Comparison of ENCODE assay signal across 11 cellular contexts in the genomic region with DNA sequence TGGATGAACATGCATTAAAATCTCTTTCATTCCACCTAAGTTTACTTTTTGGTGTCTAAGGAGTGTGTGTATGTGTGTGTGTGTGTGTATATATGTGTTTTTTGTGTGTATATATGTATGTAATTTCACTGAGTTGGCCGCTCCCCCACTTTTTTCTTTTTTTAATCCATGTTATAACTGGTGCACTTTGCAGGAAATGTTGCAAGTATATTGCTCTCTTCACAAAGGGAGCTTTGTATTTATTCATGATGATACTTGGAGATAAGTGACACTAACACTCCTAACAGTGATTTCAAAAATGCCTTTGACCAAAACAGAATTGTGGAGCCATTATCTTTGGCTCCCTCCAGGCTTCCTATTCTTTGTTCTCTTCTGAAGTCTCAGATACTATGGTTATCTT.
DNase-seq lines count a peak whose midpoint lies in the region; ATAC-seq and TF ChIP-seq lines count a peak whose summit lies in the region.
"Had no signal": no experiment of that assay in that cellular context is flagged by ENCODE, and none has a peak within 500 bp of the region (broad histone marks: within the 10 kb centered on the region; RNA-seq: fewer than 3 reads in every experiment).

No MANE protein-coding gene starts in this region.

- H3K9me2 ChIP-seq in PC-3 (replicated peaks; ENCODE audit: low read length): no peaks in the 10 kb centered on the region

- H3K9me3 Mint-ChIP-seq in CD8-positive, alpha-beta memory T cell: no peaks in the 10 kb centered on the region
- H3K9me3 Mint-ChIP-seq in endodermal cell (no peaks in the 10 kb centered on the region), neural crest cell (no peaks in the 10 kb centered on the region)

- WGBS in endodermal cell (ENCODE audit: insufficient coverage in 1 of 2, insufficient read length in 1 of 2), 2 experiments: 83% methylated on average over 1 of the region's 1 CpG; no CpG with 5 or more reads in 1 of the 2 experiments

- intact Hi-C loops in PC-3 (cut with micrococcal nuclease): no loop called here

- peaks cover 88% of the 10 kb centered on the region for H3K79me2 ChIP-seq in PC-3 (ENCODE audit: low read length)

- ATAC-seq in PC-3: no peak
- ATAC-seq in GM21529 (IDR thresholded peaks at IDR 0.05; ENCODE audit: unreplicated experiment): no peak
- ATAC-seq: activated CD8-positive, alpha-beta T cell treated with anti-CD3 and anti-CD28 coated beads, Interleukin-2, amount 10 ng/mL, durations not matched to agents 7 days and 5 days had no signal

- BruUV-seq in PC-3 (replicated peaks; lab: Mats Ljungman, UMichigan): no TSS peak

- H3K4me2 ChIP-seq in PC-3 (ENCODE audit: low read length): no peak overlapping the region

- TF ChIP-seq CTCF in PC-3 (conservative IDR thresholded peaks at IDR 0.05; ENCODE audit: low read depth, low read length) (no peak), endodermal cell (conservative IDR thresholded peaks at IDR 0.05) (no peak), neural crest cell (conservative IDR thresholded peaks at IDR 0.05) (no peak), GM20000 (IDR thresholded peaks at IDR 0.05; ENCODE audit: extremely low read depth, missing control alignments) (no peak)

- peak overlapping the region in 7 of 8 donors; percentile 7 to 68 (median 35) for H3K27ac Mint-ChIP-seq in CD8-positive, alpha-beta memory T cell
- H3K27ac Mint-ChIP-seq in endodermal cell: peak overlapping the region; percentile 32
- peak overlapping the region; percentile 60 for H3K27ac Mint-ChIP-seq in neural crest cell (ENCODE audit: unreplicated experiment)
- H3K27ac Mint-ChIP-seq: activated CD8-positive, alpha-beta T cell treated with anti-CD3 and anti-CD28 coated beads, Interleukin-2, amount 10 ng/mL, durations not matched to agents 7 days and 5 days had no signal

- H3K27ac ChIP-seq in CD8-positive, alpha-beta memory T cell (ENCODE audit: low read depth, low read length): no peak overlapping the region
- peak overlapping the region; percentile 91; the same call in 1 of the 2 replicates for H3K27ac ChIP-seq in PC-3 (ENCODE audit: low read length)
- H3K27ac ChIP-seq in endodermal cell (ENCODE audit: low read depth, low read length): no peak overlapping the region

- no peaks in the 10 kb centered on the region for H3K36me3 ChIP-seq in CD8-positive, alpha-beta memory T cell (ENCODE audit: insufficient read depth, low read length)
- peaks cover 11% of the 10 kb centered on the region for H3K36me3 ChIP-seq in PC-3 (ENCODE audit: low read depth, low read length)
- peaks cover 46% of the 10 kb centered on the region for H3K36me3 ChIP-seq in endodermal cell (ENCODE audit: control insufficient read depth, insufficient read depth, low read length)

- H3K4me3 Mint-ChIP-seq in CD8-positive, alpha-beta memory T cell: peak overlapping the region in 3 of 7 donors; percentile 32 to 54 (median 46)
- no peak overlapping the region for H3K4me3 Mint-ChIP-seq in endodermal cell
- no peak overlapping the region for H3K4me3 Mint-ChIP-seq in neural crest cell
- H3K4me3 Mint-ChIP-seq: activated CD8-positive, alpha-beta T cell treated with anti-CD3 and anti-CD28 coated beads, Interleukin-2, amount 10 ng/mL, durations not matched to agents 7 days and 5 days; naive thymus-derived CD4-positive, alpha-beta T cell had no signal

- H3K4me1 ChIP-seq in CD8-positive, alpha-beta memory T cell (ENCODE audit: insufficient read depth, low read length): peaks cover 47% of the 10 kb centered on the region
- peaks cover 90% of the 10 kb centered on the region for H3K4me1 ChIP-seq in PC-3 (ENCODE audit: insufficient read depth, low read length)
- peaks cover 27% of the 10 kb centered on the region for H3K4me1 ChIP-seq in endodermal cell (ENCODE audit: control insufficient read depth, insufficient read depth, low read length)

- no peak overlapping the region for H2AFZ ChIP-seq in PC-3 (ENCODE audit: low read length)

- H3K36me3 Mint-ChIP-seq in CD8-positive, alpha-beta memory T cell: peaks cover 0 to 4% (median 0%) of the 10 kb centered on the region in 3 donors
- H3K36me3 Mint-ChIP-seq in endodermal cell (ENCODE audit: low read depth) (peaks cover 23% of the 10 kb centered on the region), neural crest cell (ENCODE audit: low read depth) (peaks cover 2% of the 10 kb centered on the region)

- POLR2A ChIA-PET in CD8-positive, alpha-beta memory T cell (lab: Charles Lee): no interaction called here
- POLR2A ChIA-PET in PC-3 (lab: Charles Lee; ENCODE audit: unreplicated experiment): no interaction called here

- H3K27me3 Mint-ChIP-seq in CD8-positive, alpha-beta memory T cell: no peaks in the 10 kb centered on the region
- no peaks in the 10 kb centered on the region for H3K27me3 Mint-ChIP-seq in endodermal cell (ENCODE audit: insufficient read depth)
- no peaks in the 10 kb centered on the region for H3K27me3 Mint-ChIP-seq in neural crest cell (ENCODE audit: low read depth)
- H3K27me3 Mint-ChIP-seq: naive thymus-derived CD4-positive, alpha-beta T cell had no signal

- H4K20me1 ChIP-seq in PC-3 (ENCODE audit: low read length): no peaks in the 10 kb centered on the region

- H3K9ac ChIP-seq in PC-3 (ENCODE audit: low read length): no peak overlapping the region
- no peak overlapping the region for H3K9ac ChIP-seq in endodermal cell (ENCODE audit: extremely low read depth, low read length, poor library complexity, severe bottlenecking)

- H3K27me3 ChIP-seq in CD8-positive, alpha-beta memory T cell (ENCODE audit: insufficient read depth, low read length, poor library complexity, severe bottlenecking): no peaks in the 10 kb centered on the region
- H3K27me3 ChIP-seq in PC-3 (ENCODE audit: low read length) (no peaks in the 10 kb centered on the region), endodermal cell (ENCODE audit: control insufficient read depth, insufficient read depth, low read length, poor library complexity, severe bottlenecking) (no peaks in the 10 kb centered on the region)

- CTCF ChIA-PET in CD8-positive, alpha-beta memory T cell (lab: Charles Lee): no interaction called here
- CTCF ChIA-PET in PC-3 (lab: Charles Lee): no interaction called here

- H3K4me3 ChIP-seq in CD8-positive, alpha-beta memory T cell (ENCODE audit: low read length): no peak overlapping the region
- H3K4me3 ChIP-seq in PC-3 (ENCODE audit: low read length): no peak overlapping the region
- H3K4me3 ChIP-seq in endodermal cell (ENCODE audit: low read length): peak overlapping the region; percentile 52

- peaks cover 65 to 82% (median 80%) of the 10 kb centered on the region in 3 donors for H3K4me1 Mint-ChIP-seq in CD8-positive, alpha-beta memory T cell
- H3K4me1 Mint-ChIP-seq in endodermal cell (peaks cover 71% of the 10 kb centered on the region), neural crest cell (peaks cover 70% of the 10 kb centered on the region)

- DNase-seq in CD8-positive, alpha-beta memory T cell: no peak
- DNase-seq in PC-3 (no peak), endodermal cell (no peak), neural crest cell (ENCODE audit: low read depth, low spot score) (no peak), CD1c-positive myeloid dendritic cell (ENCODE audit: extremely low spot score) (no peak), GM20000 (ENCODE audit: low spot score) (no peak)
- no peak for DNase-seq in activated CD4-positive, alpha-beta T cell treated with anti-CD3 and anti-CD28 coated beads, Interleukin-2, amount 50 U/mL, for 4 hours
- DNase-seq: activated CD8-positive, alpha-beta T cell treated with anti-CD3 and anti-CD28 coated beads, Interleukin-2, amount 10 ng/mL, durations not matched to agents 7 days and 5 days; amygdala; naive thymus-derived CD4-positive, alpha-beta T cell had no signal

- H3K9me3 ChIP-seq in CD8-positive, alpha-beta memory T cell (ENCODE audit: low read length): no peaks in the 10 kb centered on the region
- H3K9me3 ChIP-seq in PC-3 (ENCODE audit: low read length) (no peaks in the 10 kb centered on the region), endodermal cell (ENCODE audit: control insufficient read depth, low read length) (no peaks in the 10 kb centered on the region)

- H3F3A ChIP-seq in PC-3 (ENCODE audit: low read length, unreplicated experiment): peaks cover 11% of the 10 kb centered on the region
